Comparison of ENCODE assay signal across 8 cellular contexts in the genomic region with DNA sequence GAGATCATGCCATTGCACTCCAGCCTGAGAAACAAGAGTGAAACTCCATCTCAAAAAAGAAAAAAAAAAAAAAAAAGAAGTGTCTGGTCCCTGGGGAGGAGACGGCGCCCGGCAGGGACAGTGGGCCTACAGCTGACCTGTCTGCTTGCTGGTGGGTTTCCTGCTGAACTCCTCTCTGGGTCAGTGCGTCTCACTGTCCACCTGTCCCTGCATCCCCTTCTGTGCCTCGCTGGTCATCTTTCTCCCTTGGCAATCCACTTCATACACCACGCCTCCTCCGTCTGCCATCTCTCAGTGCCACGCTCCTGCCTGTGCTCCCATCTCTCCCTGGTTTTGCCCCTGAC.
DNase-seq lines count a peak whose midpoint lies in the region; ATAC-seq, FAIRE-seq and TF ChIP-seq lines count a peak whose summit lies in the region.

No MANE protein-coding gene starts in this region.

- no peaks in the 10 kb centered on the region for H3K27me3 ChIP-seq in SU-DHL-6 (ENCODE audit: low read length)
- H3K27me3 ChIP-seq in hepatocyte = no peaks in the 10 kb centered on the region

- WGBS in A549 (ENCODE audit: missing lambda C conversion rate) = 32% methylated on average over 8 of the region's 8 CpGs
- 74% methylated on average over 8 of the region's 8 CpGs for WGBS in hepatocyte (ENCODE audit: low lambda C conversion rate, missing lambda C conversion rate)

- H3K27ac Mint-ChIP-seq in stimulated activated naive B cell treated with anti-CD40 and anti-IgM and Interleukin-4, amounts not matched to agents 10 μg/mL and 1 μg/mL and 100 μg/mL, for 72 hours = peak overlapping the region; percentile 97

- H3K9me3 ChIP-seq in A549 (no peaks in the 10 kb centered on the region), SU-DHL-6 (ENCODE audit: insufficient read depth, low read length) (no peaks in the 10 kb centered on the region), hepatocyte (ENCODE audit: low read depth) (no peaks in the 10 kb centered on the region)

- POLR2A ChIA-PET in A549 (lab: Yijun Ruan, JAX) = interaction anchor here (0.5 kb wide), 1 partner anchor 650 kb away, joined by 4 read pairs; no protein-coding TSS in a partner anchor

- peak overlapping the region; percentile 71 for H3K4me3 ChIP-seq in A549
- H3K4me3 ChIP-seq in SU-DHL-6 (ENCODE audit: insufficient read depth, low read length, poor library complexity, severe bottlenecking) = peak overlapping the region; percentile 99
- peak overlapping the region; percentile 38 for H3K4me3 ChIP-seq in hepatocyte

- no peaks in the 10 kb centered on the region for H3K9me3 Mint-ChIP-seq in stimulated activated naive B cell treated with anti-CD40 and anti-IgM and Interleukin-4, amounts not matched to agents 10 μg/mL and 1 μg/mL and 100 μg/mL, for 72 hours

- H3K79me2 ChIP-seq in SU-DHL-6 (ENCODE audit: insufficient read depth, low read length) (peaks cover 24% of the 10 kb centered on the region), hepatocyte (peaks cover 9% of the 10 kb centered on the region)

- CTCF ChIA-PET in A549 (lab: Yijun Ruan, JAX) = interaction anchor here (0.6 kb wide), 1 partner anchor 120 kb away, joined by 3 read pairs; no protein-coding TSS in a partner anchor

- H4K20me1 ChIP-seq in SU-DHL-6 (ENCODE audit: low read depth, low read length) (no peaks in the 10 kb centered on the region), hepatocyte (ENCODE audit: insufficient read depth, poor library complexity, severe bottlenecking) (no peaks in the 10 kb centered on the region)

- H3K4me1 ChIP-seq in A549 (no peaks in the 10 kb centered on the region), hepatocyte (ENCODE audit: insufficient read depth) (peaks cover 4% of the 10 kb centered on the region)

- H3K9me2 ChIP-seq in SU-DHL-6 (replicated peaks; ENCODE audit: insufficient read depth, low read length) (no peaks in the 10 kb centered on the region), hepatocyte (replicated peaks; ENCODE audit: insufficient read depth) (no peaks in the 10 kb centered on the region)

- peaks cover 10 to 20% of the 10 kb centered on the region in 2 donors for H3K36me3 Mint-ChIP-seq in stimulated activated naive B cell treated with anti-CD40 and anti-IgM and Interleukin-4, amounts not matched to agents 10 μg/mL and 1 μg/mL and 100 μg/mL, for 72 hours

- peak overlapping the region; percentile 96 to 99 for H3K4me3 Mint-ChIP-seq in stimulated activated naive B cell treated with anti-CD40 and anti-IgM and Interleukin-4, amounts not matched to agents 10 μg/mL and 1 μg/mL and 100 μg/mL, for 72 hours

- FAIRE-seq in A549 (lab: Jason Lieb, UNC) = no peak

- TF ChIP-seq EP300 in A549 (IDR thresholded peaks at IDR 0.05) = no peak

- TF ChIP-seq CTCF in A549 (IDR thresholded peaks at IDR 0.05) = no peak
- TF ChIP-seq CTCF in SU-DHL-6 (IDR thresholded peaks at IDR 0.05; ENCODE audit: insufficient read depth, low read length, poor library complexity, severe bottlenecking) = no peak
- TF ChIP-seq CTCF in hepatocyte (IDR thresholded peaks at IDR 0.05; ENCODE audit: poor library complexity) = no peak

- DNase-seq in A549 (ENCODE audit: low read depth in 1 of 2, low spot score in 1 of 2) (no peak), hepatocyte (ENCODE audit: low spot score) (no peak), GM19238 (ENCODE audit: insufficient read length, low spot score) (no peak), kidney glomerular epithelial cell (lab: John Stamatoyannopoulos, UW) (no peak)
- no peak for DNase-seq in stimulated activated naive B cell treated with anti-CD40 and anti-IgM and Interleukin-4, amounts not matched to agents 10 μg/mL and 1 μg/mL and 100 μg/mL, for 72 hours

- no peak for TF ChIP-seq RAD21 in A549 (conservative IDR thresholded peaks at IDR 0.05 in 1 of 2, IDR thresholded peaks at IDR 0.05 in 1 of 2)

- H3K27ac ChIP-seq in A549 = peak overlapping the region; percentile 77 to 90
- H3K27ac ChIP-seq in SU-DHL-6 (ENCODE audit: low read depth, low read length) = peak overlapping the region; percentile 69
- no peak overlapping the region for H3K27ac ChIP-seq in hepatocyte

- H2AFZ ChIP-seq in SU-DHL-6 (ENCODE audit: low read depth, low read length, severe bottlenecking) (peak overlapping the region; percentile 73), hepatocyte (peak overlapping the region; percentile 46)

- peaks cover 17 to 37% of the 10 kb centered on the region in 2 donors for H3K4me1 Mint-ChIP-seq in stimulated activated naive B cell treated with anti-CD40 and anti-IgM and Interleukin-4, amounts not matched to agents 10 μg/mL and 1 μg/mL and 100 μg/mL, for 72 hours

- ATAC-seq in A549 (peak; percentile 44 to 58; a peak in 4 of 6 replicates), GM21528 (IDR thresholded peaks at IDR 0.05; ENCODE audit: low FRiP score, unreplicated experiment) (peak; percentile 14), HG03108 (IDR thresholded peaks at IDR 0.05; ENCODE audit: unreplicated experiment) (no peak)
- peak; percentile 5 to 11 for ATAC-seq in stimulated activated naive B cell treated with anti-CD40 and anti-IgM and Interleukin-4, amounts not matched to agents 10 μg/mL and 1 μg/mL and 100 μg/mL, for 72 hours (replicated peaks)

- H3K9ac ChIP-seq in SU-DHL-6 (ENCODE audit: low read length) = peak overlapping the region; percentile 98

- H3F3A ChIP-seq in SU-DHL-6 (ENCODE audit: insufficient read depth) = no peaks in the 10 kb centered on the region; the same call in 1 of the 2 replicates

- H3K4me2 ChIP-seq in A549 = peak overlapping the region; percentile 99
- H3K4me2 ChIP-seq in SU-DHL-6 (ENCODE audit: low read depth, low read length, poor library complexity, severe bottlenecking) = peak overlapping the region; percentile 77
- peak overlapping the region; percentile 82 for H3K4me2 ChIP-seq in hepatocyte

- TF ChIP-seq POLR2A in A549 (IDR thresholded peaks at IDR 0.05; ENCODE audit: low read length) = no peak

- H3K36me3 ChIP-seq in SU-DHL-6 (ENCODE audit: low read length) = no peaks in the 10 kb centered on the region
- no peaks in the 10 kb centered on the region for H3K36me3 ChIP-seq in hepatocyte (replicated peaks; ENCODE audit: insufficient read depth, low read depth)

- H3K27me3 Mint-ChIP-seq in stimulated activated naive B cell treated with anti-CD40 and anti-IgM and Interleukin-4, amounts not matched to agents 10 μg/mL and 1 μg/mL and 100 μg/mL, for 72 hours = peaks cover 5 to 10% of the 10 kb centered on the region in 2 donors

TF ChIP-seq in A549, 52 proteins besides CTCF, POLR2A, EP300 and RAD21:
- TF ChIP-seq BHLHE40 (IDR thresholded peaks at IDR 0.05; ENCODE audit: low read depth, low read length) = no peak
- TF ChIP-seq FOXS1 (CRISPR knock-in tag; IDR thresholded peaks at IDR 0.05) = no peak
- TF ChIP-seq KDM5A (IDR thresholded peaks at IDR 0.05) = no peak
- TF ChIP-seq TFCP2L1 (CRISPR knock-in tag; IDR thresholded peaks at IDR 0.05) = no peak

Comparison
In these comparisons a context has a peak if more than half of its experiments do, and no peak if none do; other contexts are left out.
1. H3K4me3 ChIP-seq: peak in every context shown above with its lines; median percentile 99 in SU-DHL-6; 71 in A549; 38 in hepatocyte.